16 cellular contexts compared by ENCODE assay signal in the genomic region with DNA sequence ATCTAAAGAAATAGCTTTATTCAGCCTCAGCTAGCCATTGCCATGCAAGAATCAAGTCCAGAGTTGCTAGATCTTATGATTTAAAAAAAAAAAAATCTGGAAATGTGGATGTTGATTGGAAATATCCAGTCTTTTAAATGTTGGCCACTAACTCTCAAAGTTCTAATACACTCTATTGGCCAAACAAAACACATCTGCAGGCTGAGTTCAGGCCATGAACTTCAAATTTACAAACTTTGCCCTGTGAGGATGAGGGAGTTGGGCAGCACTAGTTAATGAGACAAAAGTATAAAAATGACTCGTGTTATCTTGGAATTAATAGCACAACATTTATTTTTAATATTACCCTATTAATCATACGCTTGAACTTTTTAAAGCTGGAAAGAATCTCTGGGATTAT.
"Had no signal": no experiment of that assay in that cellular context is flagged by ENCODE, and none has a peak within 500 bp of the region (broad histone marks: within the 10 kb centered on the region; RNA-seq: fewer than 3 reads in every experiment).

No MANE protein-coding gene starts in this region.

- H3K4me3 ChIP-seq: ascending aorta, mucosa of descending colon, skin epidermis, suprapubic skin had no signal

- H3K9me3 ChIP-seq: ascending aorta, mucosa of descending colon, suprapubic skin had no signal

- H3K27me3 ChIP-seq: ascending aorta, brain microvascular endothelial cell, suprapubic skin had no signal

- ATAC-seq: esophagus mucosa had no signal

- DNase-seq: activated gamma-delta T cell treated with Interleukin-2 at 50 U/mL for 16 hours; activated T-cell treated with anti-CD3 and anti-CD28 coated beads, Interleukin-2, amount 50 U/mL, for 1 hour; brain microvascular endothelial cell; central memory CD4-positive, alpha-beta T cell; effector memory CD4-positive, alpha-beta T cell; mesendoderm; mucosa of descending colon; nucleus accumbens; right cardiac atrium; stimulated activated CD4-positive, alpha-beta T cell treated with anti-CD3 and anti-CD28 coated beads, Interleukin-1b, Interleukin-23, amount 100 ng/mL, for 48 hours; T-helper 1 cell had no signal

- H3K27ac ChIP-seq: brain microvascular endothelial cell, parathyroid adenoma, suprapubic skin had no signal

- H3K36me3 ChIP-seq: ascending aorta, brain microvascular endothelial cell, suprapubic skin had no signal

- H3K4me1 ChIP-seq: parathyroid adenoma, suprapubic skin had no signal
